Comparison of ENCODE assay signal across 12 cellular contexts in genomic region chr4:75841641-75842520, GRCh38.
DNase-seq lines count a peak whose midpoint lies in the region; ATAC-seq and TF ChIP-seq lines count a peak whose summit lies in the region.
"Had no signal": no experiment of that assay in that cellular context is flagged by ENCODE, and none has a peak within 500 bp of the region (broad histone marks: within the 10 kb centered on the region; RNA-seq: fewer than 3 reads in every experiment).

No MANE protein-coding gene starts in this region.

- 90 to 97% methylated on average over 4 of the region's 8 CpGs for WGBS in mesodermal cell (ENCODE audit: insufficient coverage in 2 of 2), 2 experiments

- no peak overlapping the region for H3K4me3 ChIP-seq in choroid plexus epithelial cell (ENCODE audit: low read depth, low read length)
- H3K4me3 ChIP-seq in mesodermal cell (ENCODE audit: extremely low read depth, insufficient read depth, low read length, poor library complexity, severe bottlenecking) = no peak overlapping the region
- H3K4me3 ChIP-seq: esophagus squamous epithelium had no signal

- H3K27ac ChIP-seq in mesodermal cell (ENCODE audit: low read depth, low read length, severe bottlenecking) = peak overlapping the region; percentile 47
- H3K27ac ChIP-seq: esophagus squamous epithelium had no signal

- DNase-seq in COLO668 (lab: John Stamatoyannopoulos, UW; ENCODE audit: unreplicated experiment) = peak; percentile 11
- DNase-seq in choroid plexus epithelial cell (ENCODE audit: low read depth) = peak; percentile 44
- no peak for DNase-seq in UCSD-AML1 (lab: John Stamatoyannopoulos, UW; ENCODE audit: unreplicated experiment)
- DNase-seq in AG08395 (ENCODE audit: low spot score) = no peak
- DNase-seq in COLO829 (ENCODE audit: low spot score) = no peak
- DNase-seq: activated CD4-positive, alpha-beta T cell treated with anti-CD3 and anti-CD28 coated beads, Interleukin-2, amount 50 U/mL, for 4 hours; esophagus squamous epithelium; NCI-H146 had no signal

- H3K9me3 ChIP-seq in mesodermal cell (ENCODE audit: control insufficient read depth, low read length) = no peaks in the 10 kb centered on the region
- H3K9me3 ChIP-seq: esophagus squamous epithelium had no signal

- H3K36me3 ChIP-seq in mesodermal cell (ENCODE audit: control insufficient read depth, insufficient read depth, low read length) = no peaks in the 10 kb centered on the region
- H3K36me3 ChIP-seq: esophagus squamous epithelium had no signal

- ATAC-seq in HG03095 (IDR thresholded peaks at IDR 0.05; ENCODE audit: unreplicated experiment) = peak; percentile 69
- ATAC-seq in GM18909 (IDR thresholded peaks at IDR 0.05; ENCODE audit: poor library complexity, unreplicated experiment) = no peak
- ATAC-seq: natural killer cell treated with Interleukin-12 subunit alpha and Interleukin-12 subunit beta and Interleukin-15 and Interleukin-18, amount 100 ng/mL, for 72 hours had no signal

- no peak for TF ChIP-seq CTCF in choroid plexus epithelial cell (conservative IDR thresholded peaks at IDR 0.05; ENCODE audit: low read depth, low read length)

- peaks cover 13% of the 10 kb centered on the region for H3K4me1 ChIP-seq in mesodermal cell (ENCODE audit: control insufficient read depth, insufficient read depth, low read length, poor library complexity, severe bottlenecking)

Comparison
In these comparisons a context has a peak if more than half of its experiments do, and no peak if none do; other contexts are left out.
1. DNase-seq: peak in COLO668 (single experiment) and choroid plexus epithelial cell (single experiment); none in UCSD-AML1 (single experiment), AG08395 (single experiment) and COLO829 (single experiment).